17 cellular contexts compared by ENCODE assay signal in the genomic region with DNA sequence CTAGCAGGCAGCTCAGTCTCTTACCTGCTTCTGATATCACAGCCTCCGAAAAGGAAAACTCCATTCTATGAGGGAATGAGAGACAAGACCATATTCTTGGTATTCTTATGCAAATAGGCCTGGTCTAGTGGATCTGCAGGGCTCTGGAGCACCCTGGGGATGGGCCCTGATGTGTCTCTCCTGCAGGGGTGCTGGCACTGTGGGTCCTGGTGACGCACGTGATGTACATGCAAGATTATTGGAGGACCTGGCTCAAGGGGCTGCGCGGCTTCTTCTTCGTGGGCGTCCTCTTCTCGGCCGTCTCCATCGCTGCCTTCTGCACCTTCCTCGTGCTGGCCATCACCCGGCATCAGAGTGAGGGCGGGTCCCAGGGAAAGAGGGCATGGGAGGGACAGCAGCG. TPM values are rescaled to one million over a fixed set of nuclear protein-coding genes. Genes with fewer than 3 reads are reported as not detected.
DNase-seq lines count a peak whose midpoint lies in the region; ATAC-seq and TF ChIP-seq lines count a peak whose summit lies in the region.
"Had no signal": no experiment of that assay in that cellular context is flagged by ENCODE, and none has a peak within 500 bp of the region (broad histone marks: within the 10 kb centered on the region; RNA-seq: fewer than 3 reads in every experiment).

No MANE protein-coding gene starts in this region.

- no peak for TF ChIP-seq EP300 in sigmoid colon (IDR thresholded peaks at IDR 0.05)

- peak; percentile 23 for ATAC-seq in Panc1

- TF ChIP-seq CTCF in Panc1 (IDR thresholded peaks at IDR 0.05) (no peak), sigmoid colon (IDR thresholded peaks at IDR 0.05) (no peak)

- POLR2A ChIA-PET in Panc1 (lab: Charles Lee): no interaction called here

- H3K36me3 Mint-ChIP-seq in activated CD4-positive, alpha-beta T cell treated with anti-CD3 and anti-CD28 coated beads, Interleukin-2, amount 10 ng/mL, durations not matched to agents 24 days and 14 days (ENCODE audit: low read depth): peaks cover 14% of the 10 kb centered on the region

- H3K27me3 ChIP-seq in Panc1 (ENCODE audit: control insufficient read depth, insufficient read depth, low read length): no peaks in the 10 kb centered on the region
- H3K27me3 ChIP-seq in sigmoid colon: no peaks in the 10 kb centered on the region
- H3K27me3 ChIP-seq: suprapubic skin had no signal

- CTCF ChIA-PET in Panc1 (lab: Charles Lee): interaction anchor here (1.3 to 2.4 kb wide), 3 partner anchors 11 to 37 kb away, joined by 3 to 10 read pairs (median 6); no protein-coding TSS in a partner anchor

- no peaks in the 10 kb centered on the region for H3K27me3 Mint-ChIP-seq in activated CD4-positive, alpha-beta T cell treated with anti-CD3 and anti-CD28 coated beads, Interleukin-2, amount 10 ng/mL, durations not matched to agents 24 days and 14 days
- H3K27me3 Mint-ChIP-seq: activated naive CD4-positive, alpha-beta T cell treated with anti-CD3 and anti-CD28 coated beads, Interleukin-2, amount 10 ng/mL, durations not matched to agents 7 days and 5 days; CD8-positive, alpha-beta memory T cell; effector memory CD8-positive, alpha-beta T cell; T-cell had no signal

- H3K27ac ChIP-seq in Panc1 (ENCODE audit: low read length): no peak overlapping the region
- peak overlapping the region in 3 of 4 donors; percentile 57 to 75 (median 63) for H3K27ac ChIP-seq in sigmoid colon

- H3K4me3 ChIP-seq in Panc1 (ENCODE audit: low read depth in 2 of 2, low read length in 2 of 2): no peak overlapping the region
- H3K4me3 ChIP-seq in sigmoid colon: no peak overlapping the region
- H3K4me3 ChIP-seq: suprapubic skin had no signal

- H3K4me1 ChIP-seq in Panc1 (ENCODE audit: control insufficient read depth, insufficient read depth, low read length) (peaks cover 33% of the 10 kb centered on the region), sigmoid colon (peaks cover 0 to 64% (median 54%) of the 10 kb centered on the region in 4 donors)

- 69 to 70% methylated on average over 14 of the region's 14 CpGs for WGBS in sigmoid colon, 2 donors

- intact Hi-C loops in activated CD4-positive, alpha-beta T cell treated with anti-CD3 and anti-CD28 coated beads, Interleukin-2, amount 10 ng/mL, durations not matched to agents 24 days and 14 days (cut with micrococcal nuclease): loop anchor here (1.0 kb wide), 3 partner anchors 37 to 64 kb away; no protein-coding TSS in a partner anchor
- intact Hi-C loops in Panc1 (cut with micrococcal nuclease; ENCODE audit: unreplicated experiment): loop anchor here (2.0 kb wide), 2 partner anchors 34 to 64 kb away; no protein-coding TSS in a partner anchor
- intact Hi-C loops in sigmoid colon (cut with DNase I): loop anchor here (1.0 to 2.0 kb wide), 2 partner anchors 37 to 64 kb away; no protein-coding TSS in a partner anchor

- DNase-seq in activated CD4-positive, alpha-beta T cell treated with anti-CD3 and anti-CD28 coated beads, Interleukin-2, amount 10 ng/mL, durations not matched to agents 24 days and 14 days: no peak
- DNase-seq in activated CD4-positive, alpha-beta T cell treated with anti-CD3 and anti-CD28 coated beads for 48 hours: no peak
- DNase-seq in Panc1 (ENCODE audit: low read depth, low spot score) (no peak), globus pallidus (ENCODE audit: low spot score) (peak; percentile 71), sigmoid colon (peak; percentile 73), DMS79 treated with DMSO at 0.1 percent for 48 hours (lab: John Stamatoyannopoulos, UW) (no peak), COR-L47 (lab: John Stamatoyannopoulos, UW) (no peak)
- no peak for DNase-seq in central memory CD4-positive, alpha-beta T cell

- no peaks in the 10 kb centered on the region for H3K36me3 ChIP-seq in Panc1 (ENCODE audit: control insufficient read depth, insufficient read depth, low read length)
- H3K36me3 ChIP-seq in sigmoid colon: peaks cover 4 to 28% (median 8%) of the 10 kb centered on the region in 4 donors

- TF ChIP-seq POLR2A in sigmoid colon (IDR thresholded peaks at IDR 0.05): no peak

- H3K27ac Mint-ChIP-seq in activated CD4-positive, alpha-beta T cell treated with anti-CD3 and anti-CD28 coated beads, Interleukin-2, amount 10 ng/mL, durations not matched to agents 24 days and 14 days: peak overlapping the region; percentile 64
- H3K27ac Mint-ChIP-seq: effector memory CD8-positive, alpha-beta T cell had no signal

- no peaks in the 10 kb centered on the region for H3K9me3 ChIP-seq in Panc1 (ENCODE audit: control insufficient read depth, insufficient read depth, low read depth, low read length)
- no peaks in the 10 kb centered on the region for H3K9me3 ChIP-seq in sigmoid colon
- H3K9me3 ChIP-seq: suprapubic skin had no signal

- peaks cover 47% of the 10 kb centered on the region for H3K4me1 Mint-ChIP-seq in activated CD4-positive, alpha-beta T cell treated with anti-CD3 and anti-CD28 coated beads, Interleukin-2, amount 10 ng/mL, durations not matched to agents 24 days and 14 days

- no TSS peak for BruUV-seq in Panc1 (replicated peaks; lab: Mats Ljungman, UMichigan)

- H3K4me3 Mint-ChIP-seq in activated CD4-positive, alpha-beta T cell treated with anti-CD3 and anti-CD28 coated beads, Interleukin-2, amount 10 ng/mL, durations not matched to agents 24 days and 14 days: no peak overlapping the region
- H3K4me3 Mint-ChIP-seq: activated naive CD4-positive, alpha-beta T cell treated with anti-CD3 and anti-CD28 coated beads, Interleukin-2, amount 10 ng/mL, durations not matched to agents 7 days and 5 days; effector memory CD8-positive, alpha-beta T cell; T-cell had no signal

- in situ Hi-C loops in Panc1 (cut with HindIII; ENCODE audit: low pct_unique_long_range_greater_than_20kb, low sequenced_read_pairs): no loop called here

- no peaks in the 10 kb centered on the region for H3K9me3 Mint-ChIP-seq in activated CD4-positive, alpha-beta T cell treated with anti-CD3 and anti-CD28 coated beads, Interleukin-2, amount 10 ng/mL, durations not matched to agents 24 days and 14 days
- H3K9me3 Mint-ChIP-seq: activated naive CD4-positive, alpha-beta T cell treated with anti-CD3 and anti-CD28 coated beads, Interleukin-2, amount 10 ng/mL, durations not matched to agents 7 days and 5 days; CD8-positive, alpha-beta memory T cell; effector memory CD8-positive, alpha-beta T cell; T-cell had no signal

RNA-seq across cellular contexts. Expression of a gene that starts 5.8 kb away (rescaled TPM):
- 10.7 and 12.3 TPM in 2 replicates for total RNA-seq in activated CD4-positive, alpha-beta T cell treated with anti-CD3 and anti-CD28 coated beads, Interleukin-2, amount 10 ng/mL, durations not matched to agents 24 days and 14 days
- 32.0 TPM for total RNA-seq in Panc1 (2021; ENCODE audit: unreplicated experiment)
- polyA plus RNA-seq in Panc1 (2012; ENCODE audit: insufficient read length): 27.4 TPM
- total RNA-seq in sigmoid colon: 10 to 100 TPM; 30.3 to 46.6 (median 32.2) TPM
- 10 to 100 TPM in 2 of 3 donors, 1 to 10 TPM in 1; 6.9 to 14.2 (median 12.0) TPM for polyA plus RNA-seq in sigmoid colon

RNA-seq across cellular contexts. Expression of a gene that starts 20.2 kb away (rescaled TPM):
- total RNA-seq in activated CD4-positive, alpha-beta T cell treated with anti-CD3 and anti-CD28 coated beads, Interleukin-2, amount 10 ng/mL, durations not matched to agents 24 days and 14 days: 3.6 and 4.5 TPM in 2 replicates
- total RNA-seq in Panc1 (2021; ENCODE audit: unreplicated experiment) (5.8 TPM), sigmoid colon (10 to 100 TPM; 13.8 to 36.8 (median 14.6) TPM)
- polyA plus RNA-seq in Panc1 (2012; ENCODE audit: insufficient read length): 2.5 TPM
- 10 to 100 TPM in 1 of 3 donors, 1 to 10 TPM in 2; 3.9 to 16.2 (median 4.2) TPM for polyA plus RNA-seq in sigmoid colon

RNA-seq across cellular contexts. Expression of a gene that starts 40.9 kb away (rescaled TPM):
- 405 and 419 TPM in 2 replicates for total RNA-seq in activated CD4-positive, alpha-beta T cell treated with anti-CD3 and anti-CD28 coated beads, Interleukin-2, amount 10 ng/mL, durations not matched to agents 24 days and 14 days
- 84.2 TPM for total RNA-seq in Panc1 (2021; ENCODE audit: unreplicated experiment)
- 63.0 TPM for polyA plus RNA-seq in Panc1 (2012; ENCODE audit: insufficient read length)
- 10 to 100 TPM; 45.3 to 79.2 (median 53.1) TPM for total RNA-seq in sigmoid colon
- polyA plus RNA-seq in sigmoid colon: 10 to 100 TPM in 2 of 3 donors, 1 to 10 TPM in 1; 6.5 to 44.8 (median 16.8) TPM

RNA-seq across cellular contexts. Expression of a gene that starts 53.6 kb away (rescaled TPM):
- total RNA-seq in activated CD4-positive, alpha-beta T cell treated with anti-CD3 and anti-CD28 coated beads, Interleukin-2, amount 10 ng/mL, durations not matched to agents 24 days and 14 days: 0.09 TPM in 1 of 2 replicates, not detected in the other
- total RNA-seq in Panc1 (2021; ENCODE audit: unreplicated experiment): not detected
- not detected for polyA plus RNA-seq in Panc1 (2012; ENCODE audit: insufficient read length)
- total RNA-seq in sigmoid colon: 1 to 10 TPM in 1 of 4 donors, under 1 TPM in 2, not detected in 1; 0.36 to 1.6 (median 0.49) TPM
- under 1 TPM in 1 of 3 donors, not detected in 2; 0.25 TPM for polyA plus RNA-seq in sigmoid colon
- total RNA-seq: bronchial epithelial cell; CD8-positive, alpha-beta memory T cell; fibroblast of villous mesenchyme; M059J; osteocyte; T-cell had no signal
- polyA plus RNA-seq: CD8-positive, alpha-beta memory T cell had no signal

Comparison
In these comparisons a context has a peak if more than half of its experiments do, and no peak if none do; other contexts are left out.
1. DNase-seq: peak in globus pallidus (single experiment) and sigmoid colon (single experiment); none in activated CD4-positive, alpha-beta T cell treated with anti-CD3 and anti-CD28 coated beads, Interleukin-2, amount 10 ng/mL, durations not matched to agents 24 days and 14 days (single experiment), activated CD4-positive, alpha-beta T cell treated with anti-CD3 and anti-CD28 coated beads for 48 hours (single experiment), Panc1 (single experiment), DMS79 treated with DMSO at 0.1 percent for 48 hours (single experiment), central memory CD4-positive, alpha-beta T cell (single experiment) and COR-L47 (single experiment).